Comparison of ENCODE assay signal across 18 cellular contexts in genomic region chr13:91574756-91575155, GRCh38.
DNase-seq lines count a peak whose midpoint lies in the region; ATAC-seq and TF ChIP-seq lines count a peak whose summit lies in the region.
"Had no signal": no experiment of that assay in that cellular context is flagged by ENCODE, and none has a peak within 500 bp of the region (broad histone marks: within the 10 kb centered on the region; RNA-seq: fewer than 3 reads in every experiment).

No MANE protein-coding gene starts in this region.

- H3K9me3 ChIP-seq in A673 (ENCODE audit: low read depth, low read length, poor library complexity, severe bottlenecking), result no peaks in the 10 kb centered on the region
- no peaks in the 10 kb centered on the region for H3K9me3 ChIP-seq in adrenal gland (replicated peaks in 1 of 3)
- no peaks in the 10 kb centered on the region for H3K9me3 ChIP-seq in gastrocnemius medialis
- H3K9me3 ChIP-seq in CD8-positive, alpha-beta T cell (ENCODE audit: low read length), result no peaks in the 10 kb centered on the region
- H3K9me3 ChIP-seq: A549, MG63 had no signal

- H3K27me3 Mint-ChIP-seq in CD8-positive, alpha-beta T cell (ENCODE audit: low read depth), result no peaks in the 10 kb centered on the region

- H3K36me3 ChIP-seq in A673 (ENCODE audit: insufficient read depth, low read length, poor library complexity, severe bottlenecking) (no peaks in the 10 kb centered on the region), brain microvascular endothelial cell (replicated peaks) (no peaks in the 10 kb centered on the region), adrenal gland (replicated peaks in 1 of 2) (no peaks in the 10 kb centered on the region), gastrocnemius medialis (no peaks in the 10 kb centered on the region)
- H3K36me3 ChIP-seq in CD8-positive, alpha-beta T cell (ENCODE audit: insufficient read depth, low read length), result no peaks in the 10 kb centered on the region
- H3K36me3 ChIP-seq: MG63 had no signal

- intact Hi-C loops in A673 (cut with micrococcal nuclease; ENCODE audit: unreplicated experiment) (loop anchor here (10.0 kb wide), 1 partner anchor 190 kb away; no protein-coding TSS in a partner anchor), adrenal gland (cut with DNase I) (no loop called here), gastrocnemius medialis (cut with DNase I; ENCODE audit: low total_unique reads) (no loop called here)
- intact Hi-C loops in CD8-positive, alpha-beta T cell (cut with DNase I, micrococcal nuclease), result no loop called here

- POLR2A ChIA-PET in A673 (lab: Charles Lee; ENCODE audit: low non-redundant PET), result no interaction called here
- POLR2A ChIA-PET in CD8-positive, alpha-beta T cell (lab: Charles Lee), result no interaction called here

- TF ChIP-seq POLR2A in adrenal gland (IDR thresholded peaks at IDR 0.05) (no peak), gastrocnemius medialis (IDR thresholded peaks at IDR 0.05) (no peak)

- H3K27ac Mint-ChIP-seq in CD8-positive, alpha-beta T cell, result no peak overlapping the region
- H3K27ac Mint-ChIP-seq: HFFc6 had no signal

- H3K27me3 ChIP-seq in A673 (replicated peaks; ENCODE audit: insufficient read depth, low read depth, low read length, poor library complexity) (no peaks in the 10 kb centered on the region), brain microvascular endothelial cell (replicated peaks) (no peaks in the 10 kb centered on the region), adrenal gland (no peaks in the 10 kb centered on the region), gastrocnemius medialis (no peaks in the 10 kb centered on the region)
- no peaks in the 10 kb centered on the region for H3K27me3 ChIP-seq in CD8-positive, alpha-beta T cell (ENCODE audit: insufficient read depth, low read length)
- H3K27me3 ChIP-seq: MG63 had no signal

- no peaks in the 10 kb centered on the region for H3K4me1 Mint-ChIP-seq in CD8-positive, alpha-beta T cell (ENCODE audit: low read depth)

- no peak overlapping the region for H3K27ac ChIP-seq in A673 (ENCODE audit: low read depth, low read length, poor library complexity, severe bottlenecking)
- H3K27ac ChIP-seq in brain microvascular endothelial cell, result no peak overlapping the region
- H3K27ac ChIP-seq in adrenal gland, result no peak overlapping the region
- H3K27ac ChIP-seq in gastrocnemius medialis, result no peak overlapping the region
- no peak overlapping the region for H3K27ac ChIP-seq in CD8-positive, alpha-beta T cell (ENCODE audit: low read depth, low read length)
- H3K27ac ChIP-seq: A549, C4-2B had no signal

- TF ChIP-seq CTCF in A673 (conservative IDR thresholded peaks at IDR 0.05; ENCODE audit: low read depth, low read length), result no peak
- TF ChIP-seq CTCF in brain microvascular endothelial cell (IDR thresholded peaks at IDR 0.05; ENCODE audit: low read depth, low read length, missing control alignments), result no peak
- no peak for TF ChIP-seq CTCF in adrenal gland (IDR thresholded peaks at IDR 0.05)
- TF ChIP-seq CTCF in gastrocnemius medialis (IDR thresholded peaks at IDR 0.05 in 4 of 5, conservative IDR thresholded peaks at IDR 0.05 in 1 of 5), result no peak
- no peak for TF ChIP-seq CTCF in CD8-positive, alpha-beta T cell (IDR thresholded peaks at IDR 0.05)

- ATAC-seq in gastrocnemius medialis, result no peak
- no peak for ATAC-seq in CD8-positive, alpha-beta T cell
- ATAC-seq: A549 had no signal

- 53 to 63% (median 60%) methylated on average over 1 of the region's 1 CpG for WGBS in adrenal gland, 4 donors

- H3K4me3 ChIP-seq in A673 (ENCODE audit: low read depth, low read length, poor library complexity, severe bottlenecking), result no peak overlapping the region
- no peak overlapping the region for H3K4me3 ChIP-seq in brain microvascular endothelial cell (ENCODE audit: low read depth, low read length)
- no peak overlapping the region for H3K4me3 ChIP-seq in adrenal gland
- H3K4me3 ChIP-seq in gastrocnemius medialis, result no peak overlapping the region
- no peak overlapping the region for H3K4me3 ChIP-seq in CD8-positive, alpha-beta T cell (ENCODE audit: low read depth, low read length)
- H3K4me3 ChIP-seq: A549, MG63 had no signal

- DNase-seq in A673 (ENCODE audit: low spot score), result peak; percentile 7
- DNase-seq in NCI-H1092 treated with DMSO at 0.1 percent for 48 hours (lab: John Stamatoyannopoulos, UW), result peak; percentile 15
- DNase-seq in brain microvascular endothelial cell, result peak; percentile 33
- DNase-seq in iris pigment epithelial cell (ENCODE audit: low read depth), result peak; percentile 25
- DNase-seq in adrenal gland, result no peak
- no peak for DNase-seq in gastrocnemius medialis
- no peak for DNase-seq in pons (ENCODE audit: low spot score)
- no peak for DNase-seq in CD8-positive, alpha-beta T cell
- DNase-seq: COR-L47, GF-D8, HFFc6, MG63, NCI-H1105 treated with DMSO at 0.1 percent for 48 hours, NCI-H187, NCI-H510A treated with DMSO at 0.1 percent for 48 hours, NCI-H82 had no signal

- BruUV-seq in A673 (replicated peaks; lab: Mats Ljungman, UMichigan), result no TSS peak

- CTCF ChIA-PET in A673 (lab: Charles Lee), result no interaction called here
- CTCF ChIA-PET in CD8-positive, alpha-beta T cell (lab: Charles Lee), result no interaction called here

- in situ Hi-C loops in brain microvascular endothelial cell (cut with HindIII; ENCODE audit: low pct_ligation_motif_present, low sequenced_read_pairs) (no loop called here), gastrocnemius medialis (cut with MboI; ENCODE audit: low sequenced_read_pairs in 4 of 4) (no loop called here)

- H3K9me3 Mint-ChIP-seq in CD8-positive, alpha-beta T cell, result peaks cover 4% of the 10 kb centered on the region

- no peaks in the 10 kb centered on the region for H3K4me1 ChIP-seq in A673 (ENCODE audit: insufficient read depth, low read length, poor library complexity, severe bottlenecking)
- no peaks in the 10 kb centered on the region for H3K4me1 ChIP-seq in adrenal gland (replicated peaks in 1 of 2)
- no peaks in the 10 kb centered on the region for H3K4me1 ChIP-seq in gastrocnemius medialis
- H3K4me1 ChIP-seq in CD8-positive, alpha-beta T cell (ENCODE audit: insufficient read depth, low read length), result no peaks in the 10 kb centered on the region
- H3K4me1 ChIP-seq: A549 had no signal

- no peaks in the 10 kb centered on the region for H3K36me3 Mint-ChIP-seq in CD8-positive, alpha-beta T cell

- H3K4me3 Mint-ChIP-seq in CD8-positive, alpha-beta T cell, result no peak overlapping the region
- H3K4me3 Mint-ChIP-seq: HFFc6 had no signal

Comparison
In these comparisons a context has a peak if more than half of its experiments do, and no peak if none do; other contexts are left out.
1. DNase-seq: peak in A673 (single experiment), NCI-H1092 treated with DMSO at 0.1 percent for 48 hours (single experiment), brain microvascular endothelial cell (single experiment) and iris pigment epithelial cell (single experiment); none in adrenal gland (0 of 7), gastrocnemius medialis (0 of 2), pons (single experiment) and CD8-positive, alpha-beta T cell (0 of 7).